1 cellular context compared by ENCODE assay signal in genomic region chr6:84498905-84499304, GRCh38.
TF ChIP-seq lines count a peak whose summit lies in the region.

No MANE protein-coding gene starts in this region.

TF ChIP-seq in HepG2, 621 proteins besides CTCF, POLR2A, EP300 and RAD21 (continued from another document):
- TF ChIP-seq MNT (IDR thresholded peaks at IDR 0.05), result peak; percentile 60; the same call in 1 of the 2 replicates
